ENCODE assay signal across 17 cellular contexts in the genomic region with DNA sequence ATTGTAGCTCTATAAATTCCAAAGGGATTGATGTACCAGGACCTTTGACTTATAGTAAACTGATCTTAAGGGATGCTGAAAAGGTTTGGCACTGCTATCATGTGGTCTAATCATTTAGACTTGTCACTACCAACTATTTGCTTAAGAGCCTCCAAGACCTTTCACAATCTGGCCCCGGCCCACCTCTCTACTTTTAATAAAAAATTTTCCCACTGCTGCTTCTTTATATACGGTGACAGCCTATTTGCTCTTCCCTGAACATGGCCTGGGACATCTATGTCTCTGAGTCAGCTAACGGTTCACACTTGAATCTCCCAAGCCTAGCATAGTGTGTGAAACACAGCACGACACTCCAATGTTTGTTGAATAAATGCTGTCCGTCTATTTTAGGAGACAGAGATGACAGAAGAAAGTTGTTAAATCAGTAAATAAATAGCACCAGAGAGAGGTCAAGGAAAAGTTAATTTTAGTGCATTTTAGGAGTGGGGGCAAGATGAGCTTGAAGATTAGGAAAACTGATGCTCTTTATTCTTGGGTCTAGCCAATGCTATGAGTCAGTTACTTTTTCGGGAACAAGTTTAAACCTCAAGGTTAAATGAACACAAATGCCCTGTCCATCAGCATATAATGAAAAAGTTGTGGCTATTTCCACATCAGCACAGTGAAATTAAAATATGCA.
A peak's percentile ranks its signal among the peaks of the same experiment; 100 is the strongest.
DNase-seq lines count a peak whose midpoint lies in the region; ATAC-seq and TF ChIP-seq lines count a peak whose summit lies in the region.
"Had no signal": no experiment of that assay in that cellular context is flagged by ENCODE, and none has a peak within 500 bp of the region (broad histone marks: within the 10 kb centered on the region; RNA-seq: fewer than 3 reads in every experiment).

No MANE protein-coding gene starts in this region.

- CTCF ChIA-PET in RWPE1 (lab: Yijun Ruan, JAX) = interaction anchor here (0.6 kb wide), 1 partner anchor 36 kb away, joined by 3 read pairs; no protein-coding TSS in a partner anchor
- CTCF ChIA-PET in CD4-positive, alpha-beta memory T cell (lab: Charles Lee; ENCODE audit: partially characterized antibody) = no interaction called here

- H3K9me3 ChIP-seq in adrenal gland (replicated peaks in 1 of 3) (no peaks in the 10 kb centered on the region), skeletal muscle tissue (ENCODE audit: control insufficient read depth in 3 of 3, low read length in 3 of 3) (no peaks in the 10 kb centered on the region)
- no peaks in the 10 kb centered on the region for H3K9me3 ChIP-seq in CD4-positive, alpha-beta memory T cell (ENCODE audit: control insufficient read depth in 1 of 2, low read length in 2 of 2)

- no peak for TF ChIP-seq CTCF in adrenal gland (IDR thresholded peaks at IDR 0.05)
- TF ChIP-seq CTCF in GM20000 (IDR thresholded peaks at IDR 0.05; ENCODE audit: extremely low read depth, missing control alignments) = no peak
- no peak for TF ChIP-seq CTCF in RWPE1 (conservative IDR thresholded peaks at IDR 0.05; ENCODE audit: low read depth)

- H3K27ac ChIP-seq in adrenal gland (peak overlapping the region in 4 of 5 donors; percentile 6 to 56 (median 50)), skeletal muscle tissue (ENCODE audit: low read depth, low read length) (peak overlapping the region; percentile 83), RWPE1 (no peak overlapping the region)
- H3K27ac ChIP-seq in CD4-positive, alpha-beta memory T cell (ENCODE audit: low read depth, low read length) = no peak overlapping the region

- H3K36me3 ChIP-seq in adrenal gland (replicated peaks in 1 of 2) = no peaks in the 10 kb centered on the region
- H3K36me3 ChIP-seq in skeletal muscle tissue (ENCODE audit: control insufficient read depth in 3 of 3, insufficient read depth in 3 of 3, low read length in 3 of 3) = no peaks in the 10 kb centered on the region
- H3K36me3 ChIP-seq in CD4-positive, alpha-beta memory T cell (ENCODE audit: insufficient read depth, low read length) = no peaks in the 10 kb centered on the region

- peak; percentile 62 to 73 for ATAC-seq in left cardiac atrium
- ATAC-seq: Panc1 had no signal

- H3K27me3 ChIP-seq in adrenal gland (no peaks in the 10 kb centered on the region), skeletal muscle tissue (ENCODE audit: control insufficient read depth in 3 of 3, insufficient read depth in 3 of 3, low read length in 3 of 3) (no peaks in the 10 kb centered on the region)
- H3K27me3 ChIP-seq in CD4-positive, alpha-beta memory T cell (ENCODE audit: insufficient read depth, low read length) = no peaks in the 10 kb centered on the region

- H3K27ac Mint-ChIP-seq in CD4-positive, alpha-beta memory T cell = no peak overlapping the region
- H3K27ac Mint-ChIP-seq: activated naive CD8-positive, alpha-beta T cell treated with anti-CD3 and anti-CD28 coated beads for 36 hours had no signal

- H3K36me3 Mint-ChIP-seq in CD4-positive, alpha-beta memory T cell = no peaks in the 10 kb centered on the region

- TF ChIP-seq POLR2A in adrenal gland (IDR thresholded peaks at IDR 0.05) = no peak

- no peak overlapping the region for H3K4me3 Mint-ChIP-seq in CD4-positive, alpha-beta memory T cell
- H3K4me3 Mint-ChIP-seq: activated naive CD8-positive, alpha-beta T cell treated with anti-CD3 and anti-CD28 coated beads for 36 hours had no signal

- no peaks in the 10 kb centered on the region for H3K9me3 Mint-ChIP-seq in CD4-positive, alpha-beta memory T cell
- H3K9me3 Mint-ChIP-seq: activated naive CD8-positive, alpha-beta T cell treated with anti-CD3 and anti-CD28 coated beads for 36 hours had no signal

- peaks cover 10 to 14% (median 11%) of the 10 kb centered on the region in 4 donors for H3K4me1 Mint-ChIP-seq in CD4-positive, alpha-beta memory T cell

- WGBS in adrenal gland, 4 donors = 36 to 49% (median 39%) methylated on average over 6 of the region's 6 CpGs

- intact Hi-C loops in adrenal gland (cut with DNase I) (no loop called here), left cardiac atrium (cut with DNase I) (no loop called here)
- intact Hi-C loops in CD4-positive, alpha-beta memory T cell (cut with micrococcal nuclease) = no loop called here

- DNase-seq in GM04504 (ENCODE audit: low read depth) (peak; percentile 47), adrenal gland (peak in 5 of 7 donors; percentile 26 to 45 (median 37)), left cardiac atrium (no peak), GM20000 (ENCODE audit: low spot score) (no peak), hypothalamus (lab: John Stamatoyannopoulos, UW) (no peak), RWPE1 (ENCODE audit: low spot score) (no peak)
- DNase-seq in CD4-positive, alpha-beta memory T cell = no peak
- DNase-seq: activated naive CD8-positive, alpha-beta T cell treated with anti-CD3 and anti-CD28 coated beads for 36 hours; activated T-cell treated with anti-CD3 and anti-CD28 coated beads, Interleukin-2, amount 50 U/mL, for 1 hour; erythroblast; midbrain; MM.1S; NCI-H2029 treated with DMSO at 0.1 percent for 48 hours; NCI-H526; stimulated activated CD4-positive, alpha-beta T cell treated with anti-CD3 and anti-CD28 coated beads, Interleukin-12 subunit alpha, Interleukin-12 subunit beta, amount 100 ng/mL, for 4 hours had no signal

- H3K9ac ChIP-seq in skeletal muscle tissue (ENCODE audit: low read depth in 1 of 3, low read length in 3 of 3) = peak overlapping the region; percentile 39 to 43 (median 40)

- no peak overlapping the region for H3K4me3 ChIP-seq in adrenal gland
- peak overlapping the region in 2 of 3 donors; percentile 16 to 30 for H3K4me3 ChIP-seq in skeletal muscle tissue (ENCODE audit: low read length in 3 of 3)
- H3K4me3 ChIP-seq in CD4-positive, alpha-beta memory T cell (ENCODE audit: low read length in 2 of 2) = no peak overlapping the region

- peaks cover 2 to 4% of the 10 kb centered on the region in 2 donors for H3K27me3 Mint-ChIP-seq in CD4-positive, alpha-beta memory T cell
- H3K27me3 Mint-ChIP-seq: activated naive CD8-positive, alpha-beta T cell treated with anti-CD3 and anti-CD28 coated beads for 36 hours had no signal

- H3K4me1 ChIP-seq in adrenal gland (replicated peaks in 1 of 2) (peaks cover 7 to 33% of the 10 kb centered on the region in 2 donors), skeletal muscle tissue (ENCODE audit: control insufficient read depth in 3 of 3, insufficient read depth in 3 of 3, low read length in 3 of 3) (peaks cover 24 to 35% (median 29%) of the 10 kb centered on the region in 3 donors)
- H3K4me1 ChIP-seq in CD4-positive, alpha-beta memory T cell (ENCODE audit: insufficient read depth, low read length) = peaks cover 4% of the 10 kb centered on the region

- POLR2A ChIA-PET in RWPE1 (lab: Yijun Ruan, JAX; ENCODE audit: low non-redundant PET) = no interaction called here
- POLR2A ChIA-PET in CD4-positive, alpha-beta memory T cell (lab: Charles Lee; ENCODE audit: partially characterized antibody) = no interaction called here

Comparison
In these comparisons a context has a peak if more than half of its experiments do, and no peak if none do; other contexts are left out.
1. DNase-seq: peak in GM04504 (single experiment) and adrenal gland (5 of 7); none in left cardiac atrium (single experiment), GM20000 (single experiment), hypothalamus (0 of 51), RWPE1 (single experiment) and CD4-positive, alpha-beta memory T cell (0 of 5).
2. H3K27ac ChIP-seq: peak in adrenal gland (4 of 5) and skeletal muscle tissue (single experiment); none in RWPE1 (single experiment) and CD4-positive, alpha-beta memory T cell (single experiment).
3. H3K4me3 ChIP-seq: peak in skeletal muscle tissue (2 of 3); none in adrenal gland (0 of 4) and CD4-positive, alpha-beta memory T cell (0 of 2).